In genomic region chr5:119801570-119801969, GRCh38 we compare ENCODE assay signal across 38 cellular contexts.
"Had no signal": no experiment of that assay in that cellular context is flagged by ENCODE, and none has a peak within 500 bp of the region (broad histone marks: within the 10 kb centered on the region; RNA-seq: fewer than 3 reads in every experiment).

No MANE protein-coding gene starts in this region.

- H3K9me3 ChIP-seq: adrenal gland, ascending aorta, body of pancreas had no signal

- H3K36me3 ChIP-seq: adrenal gland, ascending aorta, brain microvascular endothelial cell, breast epithelium, cardiac muscle cell had no signal

- H3K27ac ChIP-seq: adrenal gland, ascending aorta, body of pancreas, brain microvascular endothelial cell, breast epithelium, cardiac muscle cell had no signal

- H3K9me3 Mint-ChIP-seq: activated naive CD4-positive, alpha-beta T cell treated with anti-CD3 and anti-CD28 coated beads for 36 hours; activated naive CD8-positive, alpha-beta T cell treated with anti-CD3 and anti-CD28 coated beads, Interleukin-2, amount 10 ng/mL, durations not matched to agents 7 days and 5 days had no signal

- H3K4me1 ChIP-seq: adrenal gland, ascending aorta, body of pancreas, breast epithelium had no signal

- DNase-seq: activated effector memory CD4-positive, alpha-beta T cell treated with anti-CD3 and anti-CD28 coated beads, Interleukin-2, amount 50 U/mL, for 16 hours; activated effector memory CD4-positive, alpha-beta T cell treated with Interleukin-2 at 50 U/mL for 16 hours; activated gamma-delta T cell; activated gamma-delta T cell treated with Interleukin-2 at 50 U/mL for 16 hours; activated naive CD4-positive, alpha-beta T cell; activated naive CD4-positive, alpha-beta T cell treated with anti-CD3 and anti-CD28 coated beads for 36 hours; activated naive CD4-positive, alpha-beta T cell treated with anti-CD3 and anti-CD28 coated beads, Interleukin-2, amount 10 ng/mL, durations not matched to agents 7 days and 5 days; activated naive CD4-positive, alpha-beta T cell treated with anti-CD3 and anti-CD28 coated beads, Interleukin-2, amount 50 U/mL, for 16 hours; activated naive CD4-positive, alpha-beta T cell treated with Interleukin-2 at 50 U/mL for 16 hours; activated naive CD8-positive, alpha-beta T cell treated with anti-CD3 and anti-CD28 coated beads for 36 hours; activated naive CD8-positive, alpha-beta T cell treated with anti-CD3 and anti-CD28 coated beads, Interleukin-2, amount 10 ng/mL, durations not matched to agents 7 days and 5 days; activated naive CD8-positive, alpha-beta T cell treated with anti-CD3 and anti-CD28 coated beads, Interleukin-2, amount 50 U/mL, for 24 hours; activated T-cell treated with anti-CD3 and anti-CD28 coated beads for 4 hours; activated T-cell treated with anti-CD3 and anti-CD28 coated beads, Interleukin-2, amount 50 U/mL, for 1 hour; activated T-cell treated with anti-CD3 and anti-CD28 coated beads, Interleukin-2, amount 50 U/mL, for 24 hours; activated T-cell treated with anti-CD3 and anti-CD28 coated beads, Interleukin-2, amount 50 U/mL, for 4 hours; activated T-cell treated with anti-CD3 and anti-CD28 coated beads, Interleukin-2, amount 50 U/mL, for 48 hours; activated T-cell treated with anti-CD3 and anti-CD28 coated beads, Interleukin-2, amount 50 U/mL, for 72 hours; adrenal gland; amniotic stem cell; amygdala; anterior cingulate cortex; aorta; body of pancreas; brain microvascular endothelial cell; caudate nucleus; central memory CD4-positive, alpha-beta T cell; cerebellar nuclear complex had no signal

- H3K36me3 Mint-ChIP-seq: activated naive CD4-positive, alpha-beta T cell treated with anti-CD3 and anti-CD28 coated beads, Interleukin-2, amount 10 ng/mL, durations not matched to agents 7 days and 5 days; activated naive CD4-positive, alpha-beta T cell treated with anti-CD3 and anti-CD28 coated beads, Interleukin-2, amount 50 U/mL, for 24 hours; activated naive CD8-positive, alpha-beta T cell; activated naive CD8-positive, alpha-beta T cell treated with anti-CD3 and anti-CD28 coated beads for 36 hours; activated naive CD8-positive, alpha-beta T cell treated with anti-CD3 and anti-CD28 coated beads, Interleukin-2, amount 10 ng/mL, durations not matched to agents 7 days and 5 days; brain had no signal

- H3K27ac Mint-ChIP-seq: activated naive CD4-positive, alpha-beta T cell treated with anti-CD3 and anti-CD28 coated beads for 36 hours; activated naive CD4-positive, alpha-beta T cell treated with anti-CD3 and anti-CD28 coated beads, Interleukin-2, amount 10 ng/mL, durations not matched to agents 7 days and 5 days; activated naive CD4-positive, alpha-beta T cell treated with anti-CD3 and anti-CD28 coated beads, Interleukin-2, amount 50 U/mL, for 24 hours; activated naive CD8-positive, alpha-beta T cell; activated naive CD8-positive, alpha-beta T cell treated with anti-CD3 and anti-CD28 coated beads for 36 hours; activated naive CD8-positive, alpha-beta T cell treated with anti-CD3 and anti-CD28 coated beads, Interleukin-2, amount 10 ng/mL, durations not matched to agents 7 days and 5 days; activated naive CD8-positive, alpha-beta T cell treated with anti-CD3 and anti-CD28 coated beads, Interleukin-2, amount 50 U/mL, for 24 hours; activated T-cell treated with anti-CD3 and anti-CD28 coated beads, Interleukin-2, amount 50 U/mL, for 24 hours; activated T-cell treated with anti-CD3 and anti-CD28 coated beads, Interleukin-2, amount 50 U/mL, for 72 hours; activated T-helper 1 cell treated with anti-CD3 and anti-CD28 coated beads, Interleukin-12 subunit alpha, Interleukin-12 subunit beta, Interleukin-2, Interleukin-4 antibody, amounts not matched to agents 30 ng/mL and 10 ng/mL and 1 ng/mL, durations not matched to agents 14 hours and 24 hours and 36 hours; activated T-helper 17 cell treated with anti-CD3 and anti-CD28 coated beads, Interleukin-2, amount 50 U/mL, for 72 hours; activated T-helper 2 cell treated with anti-CD3 and anti-CD28 coated beads, Interferon-gamma antibody, Interleukin-2, Interleukin-4, amounts not matched to agents 10 μg/mL and 5 μg/mL and 100 μg/mL, durations not matched to agents 14 hours and 24 hours and 36 hours; brain had no signal

- ATAC-seq: activated naive CD8-positive, alpha-beta T cell treated with anti-CD3 and anti-CD28 coated beads, Interleukin-2, amount 50 U/mL, for 24 hours; activated T-cell treated with anti-CD3 and anti-CD28 coated beads, Interleukin-2, amount 50 U/mL, for 4 hours; activated T-cell treated with anti-CD3 and anti-CD28 coated beads, Interleukin-2, amount 50 U/mL, for 72 hours; activated T-helper 17 cell treated with anti-CD3 and anti-CD28 coated beads, Interleukin-2, amount 50 U/mL, for 72 hours; body of pancreas had no signal

- H3K27me3 ChIP-seq: adrenal gland, ascending aorta, body of pancreas, brain microvascular endothelial cell, breast epithelium, cardiac muscle cell had no signal

- H3K4me1 Mint-ChIP-seq: activated naive CD4-positive, alpha-beta T cell treated with anti-CD3 and anti-CD28 coated beads, Interleukin-2, amount 10 ng/mL, durations not matched to agents 7 days and 5 days; activated naive CD4-positive, alpha-beta T cell treated with anti-CD3 and anti-CD28 coated beads, Interleukin-2, amount 50 U/mL, for 24 hours; activated naive CD8-positive, alpha-beta T cell treated with anti-CD3 and anti-CD28 coated beads for 36 hours; activated naive CD8-positive, alpha-beta T cell treated with anti-CD3 and anti-CD28 coated beads, Interleukin-2, amount 10 ng/mL, durations not matched to agents 7 days and 5 days; activated naive CD8-positive, alpha-beta T cell treated with anti-CD3 and anti-CD28 coated beads, Interleukin-2, amount 50 U/mL, for 24 hours; activated T-helper 17 cell treated with anti-CD3 and anti-CD28 coated beads, Interleukin-2, amount 50 U/mL, for 72 hours; brain; central memory CD8-positive, alpha-beta T cell had no signal

- H3K4me3 Mint-ChIP-seq: activated naive CD4-positive, alpha-beta T cell treated with anti-CD3 and anti-CD28 coated beads for 36 hours; activated naive CD4-positive, alpha-beta T cell treated with anti-CD3 and anti-CD28 coated beads, Interleukin-2, amount 10 ng/mL, durations not matched to agents 7 days and 5 days; activated naive CD4-positive, alpha-beta T cell treated with anti-CD3 and anti-CD28 coated beads, Interleukin-2, amount 50 U/mL, for 24 hours; activated naive CD8-positive, alpha-beta T cell; activated naive CD8-positive, alpha-beta T cell treated with anti-CD3 and anti-CD28 coated beads for 36 hours; activated naive CD8-positive, alpha-beta T cell treated with anti-CD3 and anti-CD28 coated beads, Interleukin-2, amount 10 ng/mL, durations not matched to agents 7 days and 5 days; activated naive CD8-positive, alpha-beta T cell treated with anti-CD3 and anti-CD28 coated beads, Interleukin-2, amount 50 U/mL, for 24 hours; activated T-cell treated with anti-CD3 and anti-CD28 coated beads, Interleukin-2, amount 50 U/mL, for 24 hours; activated T-cell treated with anti-CD3 and anti-CD28 coated beads, Interleukin-2, amount 50 U/mL, for 4 hours; activated T-cell treated with anti-CD3 and anti-CD28 coated beads, Interleukin-2, amount 50 U/mL, for 72 hours; activated T-helper 1 cell treated with anti-CD3 and anti-CD28 coated beads, Interleukin-12 subunit alpha, Interleukin-12 subunit beta, Interleukin-2, Interleukin-4 antibody, amounts not matched to agents 30 ng/mL and 10 ng/mL and 1 ng/mL, durations not matched to agents 14 hours and 24 hours and 36 hours; activated T-helper 17 cell treated with anti-CD3 and anti-CD28 coated beads, Interleukin-2, amount 50 U/mL, for 72 hours; brain; central memory CD8-positive, alpha-beta T cell had no signal

- H3K4me3 ChIP-seq: adrenal gland, ascending aorta, body of pancreas, breast epithelium, cardiac muscle cell had no signal

- H3K27me3 Mint-ChIP-seq: activated naive CD4-positive, alpha-beta T cell treated with anti-CD3 and anti-CD28 coated beads, Interleukin-2, amount 10 ng/mL, durations not matched to agents 7 days and 5 days; activated naive CD8-positive, alpha-beta T cell; activated naive CD8-positive, alpha-beta T cell treated with anti-CD3 and anti-CD28 coated beads for 36 hours; activated naive CD8-positive, alpha-beta T cell treated with anti-CD3 and anti-CD28 coated beads, Interleukin-2, amount 10 ng/mL, durations not matched to agents 7 days and 5 days; activated naive CD8-positive, alpha-beta T cell treated with anti-CD3 and anti-CD28 coated beads, Interleukin-2, amount 50 U/mL, for 24 hours; activated T-cell treated with anti-CD3 and anti-CD28 coated beads, Interleukin-2, amount 50 U/mL, for 24 hours; activated T-helper 17 cell treated with anti-CD3 and anti-CD28 coated beads, Interleukin-2, amount 50 U/mL, for 72 hours; brain; central memory CD8-positive, alpha-beta T cell had no signal
